Comparison of ENCODE assay signal across 15 cellular contexts in the genomic region with DNA sequence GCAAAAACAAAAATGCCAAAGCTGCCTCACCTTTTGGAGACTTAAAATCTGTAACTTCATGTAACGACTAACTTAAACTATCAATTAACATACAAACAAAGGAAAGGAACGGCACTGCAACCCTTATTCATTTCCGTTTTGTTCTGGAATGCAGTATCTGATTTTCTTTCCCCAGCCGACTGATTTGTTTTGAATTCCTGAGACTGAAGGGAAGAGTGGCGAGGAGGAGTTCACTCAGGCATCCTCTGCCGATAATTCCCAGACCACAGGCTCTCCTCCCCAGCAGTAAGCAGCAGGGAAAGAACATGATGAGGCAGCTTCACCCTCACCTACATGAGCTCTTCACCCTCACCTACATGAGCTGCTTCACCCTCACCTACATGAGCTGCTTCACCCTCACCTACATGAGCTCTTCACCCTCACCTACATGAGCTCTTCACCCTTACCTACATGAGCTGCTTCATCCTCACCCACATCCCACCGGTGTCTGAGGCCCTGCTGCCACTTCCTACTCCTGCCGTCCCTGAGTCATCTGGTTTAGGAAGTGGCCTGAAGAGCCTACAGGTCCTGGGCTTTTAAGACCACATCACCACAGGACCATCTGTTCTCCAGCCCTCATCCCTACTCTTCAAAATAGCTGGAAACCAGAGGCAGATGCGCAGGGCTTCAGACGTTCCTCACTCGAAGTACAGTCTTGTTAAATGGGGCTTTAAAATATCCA.
DNase-seq lines count a peak whose midpoint lies in the region; ATAC-seq and TF ChIP-seq lines count a peak whose summit lies in the region.
"Had no signal": no experiment of that assay in that cellular context is flagged by ENCODE, and none has a peak within 500 bp of the region (broad histone marks: within the 10 kb centered on the region; RNA-seq: fewer than 3 reads in every experiment).

No MANE protein-coding gene starts in this region.

- H2AFZ ChIP-seq in Loucy (ENCODE audit: low read length) = no peak overlapping the region

- no peak for TF ChIP-seq POLR2A in GM18505 (IDR thresholded peaks at IDR 0.05; ENCODE audit: borderline replicate concordance, extremely low read depth, insufficient read depth, insufficient read length)

- no peak overlapping the region for H3K4me3 ChIP-seq in Loucy (ENCODE audit: low read length, poor library complexity, severe bottlenecking)
- no peak overlapping the region for H3K4me3 ChIP-seq in BE2C (ENCODE audit: low read depth, low read length)
- H3K4me3 ChIP-seq: mucosa of descending colon, right atrium auricular region had no signal

- no peak for TF ChIP-seq CTCF in Loucy (conservative IDR thresholded peaks at IDR 0.05; ENCODE audit: low read length)
- TF ChIP-seq CTCF in chondrocyte (IDR thresholded peaks at IDR 0.05) = no peak
- TF ChIP-seq CTCF in natural killer cell (IDR thresholded peaks at IDR 0.05) = no peak
- no peak for TF ChIP-seq CTCF in BE2C (IDR thresholded peaks at IDR 0.05; ENCODE audit: low read depth, low read length)
- TF ChIP-seq CTCF in GM20000 (IDR thresholded peaks at IDR 0.05; ENCODE audit: extremely low read depth, missing control alignments) = no peak

- H3K27me3 ChIP-seq in Loucy (ENCODE audit: insufficient read depth, low read length, poor library complexity, severe bottlenecking) = no peaks in the 10 kb centered on the region
- no peaks in the 10 kb centered on the region for H3K27me3 ChIP-seq in BE2C
- H3K27me3 ChIP-seq: right atrium auricular region had no signal

- H3K9me3 Mint-ChIP-seq in chondrocyte (ENCODE audit: low read depth) (no peaks in the 10 kb centered on the region), natural killer cell (no peaks in the 10 kb centered on the region)

- H3K9ac ChIP-seq in Loucy (ENCODE audit: low read depth, low read length, poor library complexity, severe bottlenecking) = no peak overlapping the region
- H3K9ac ChIP-seq: KMS-11 had no signal

- ATAC-seq in natural killer cell (no peak), HG03354 (IDR thresholded peaks at IDR 0.05; ENCODE audit: poor library complexity, severe bottlenecking, unreplicated experiment) (no peak), GM18505 (IDR thresholded peaks at IDR 0.05; ENCODE audit: unreplicated experiment) (no peak)
- ATAC-seq: mucosa of descending colon had no signal

- DNase-seq in D341Med (ENCODE audit: low spot score) = peak; percentile 48
- no peak for DNase-seq in chondrocyte (ENCODE audit: low spot score)
- no peak for DNase-seq in natural killer cell
- DNase-seq in BE2C = no peak
- DNase-seq in GM20000 (ENCODE audit: low spot score) = no peak
- DNase-seq: activated CD4-positive, alpha-beta T cell treated with anti-CD3 and anti-CD28 coated beads for 4 hours; activated effector memory CD4-positive, alpha-beta T cell treated with Interleukin-2 at 50 U/mL for 16 hours; mucosa of descending colon; NCI-H2029; SW 1271 had no signal

- H3K36me3 ChIP-seq in Loucy (ENCODE audit: insufficient read depth, low read length) (no peaks in the 10 kb centered on the region), BE2C (no peaks in the 10 kb centered on the region)

- H3K4me1 Mint-ChIP-seq in chondrocyte (ENCODE audit: low read depth) (peaks cover 16% of the 10 kb centered on the region), natural killer cell (no peaks in the 10 kb centered on the region)

- no peaks in the 10 kb centered on the region for H3K79me2 ChIP-seq in Loucy (ENCODE audit: insufficient read depth, low read length)

- peaks cover 18% of the 10 kb centered on the region for H3K4me1 ChIP-seq in Loucy (ENCODE audit: insufficient read depth, low read length, poor library complexity, severe bottlenecking)
- no peaks in the 10 kb centered on the region for H3K4me1 ChIP-seq in BE2C

- peak overlapping the region; percentile 10 for H3K4me2 ChIP-seq in Loucy (ENCODE audit: low read depth, low read length, poor library complexity, severe bottlenecking)
- H3K4me2 ChIP-seq: KMS-11 had no signal

- H3F3A ChIP-seq in Loucy (ENCODE audit: low read depth) = no peaks in the 10 kb centered on the region

- no peaks in the 10 kb centered on the region for H4K20me1 ChIP-seq in Loucy (ENCODE audit: insufficient read depth, low read length, poor library complexity, severe bottlenecking)

- H3K9me3 ChIP-seq in Loucy (ENCODE audit: insufficient read depth, low read depth, low read length) = no peaks in the 10 kb centered on the region
- H3K9me3 ChIP-seq in BE2C = no peaks in the 10 kb centered on the region
- H3K9me3 ChIP-seq: mucosa of descending colon, right atrium auricular region had no signal

- H3K27me3 Mint-ChIP-seq in chondrocyte (ENCODE audit: low read depth) (no peaks in the 10 kb centered on the region), natural killer cell (ENCODE audit: low read depth in 2 of 2) (no peaks in the 10 kb centered on the region)

- H3K36me3 Mint-ChIP-seq in chondrocyte (ENCODE audit: low read depth) = peaks cover 31% of the 10 kb centered on the region
- peaks cover 5% of the 10 kb centered on the region for H3K36me3 Mint-ChIP-seq in natural killer cell

- H3K9me2 ChIP-seq in Loucy (replicated peaks; ENCODE audit: low read depth, low read length) = no peaks in the 10 kb centered on the region

- peak overlapping the region; percentile 67 for H3K27ac Mint-ChIP-seq in chondrocyte (ENCODE audit: unreplicated experiment)
- peak overlapping the region; percentile 31 to 46 for H3K27ac Mint-ChIP-seq in natural killer cell

- H3K4me3 Mint-ChIP-seq in chondrocyte (ENCODE audit: unreplicated experiment) (no peak overlapping the region), natural killer cell (no peak overlapping the region)

- intact Hi-C loops in natural killer cell (cut with micrococcal nuclease) = no loop called here
